9 cellular contexts compared by ENCODE assay signal in the genomic region with DNA sequence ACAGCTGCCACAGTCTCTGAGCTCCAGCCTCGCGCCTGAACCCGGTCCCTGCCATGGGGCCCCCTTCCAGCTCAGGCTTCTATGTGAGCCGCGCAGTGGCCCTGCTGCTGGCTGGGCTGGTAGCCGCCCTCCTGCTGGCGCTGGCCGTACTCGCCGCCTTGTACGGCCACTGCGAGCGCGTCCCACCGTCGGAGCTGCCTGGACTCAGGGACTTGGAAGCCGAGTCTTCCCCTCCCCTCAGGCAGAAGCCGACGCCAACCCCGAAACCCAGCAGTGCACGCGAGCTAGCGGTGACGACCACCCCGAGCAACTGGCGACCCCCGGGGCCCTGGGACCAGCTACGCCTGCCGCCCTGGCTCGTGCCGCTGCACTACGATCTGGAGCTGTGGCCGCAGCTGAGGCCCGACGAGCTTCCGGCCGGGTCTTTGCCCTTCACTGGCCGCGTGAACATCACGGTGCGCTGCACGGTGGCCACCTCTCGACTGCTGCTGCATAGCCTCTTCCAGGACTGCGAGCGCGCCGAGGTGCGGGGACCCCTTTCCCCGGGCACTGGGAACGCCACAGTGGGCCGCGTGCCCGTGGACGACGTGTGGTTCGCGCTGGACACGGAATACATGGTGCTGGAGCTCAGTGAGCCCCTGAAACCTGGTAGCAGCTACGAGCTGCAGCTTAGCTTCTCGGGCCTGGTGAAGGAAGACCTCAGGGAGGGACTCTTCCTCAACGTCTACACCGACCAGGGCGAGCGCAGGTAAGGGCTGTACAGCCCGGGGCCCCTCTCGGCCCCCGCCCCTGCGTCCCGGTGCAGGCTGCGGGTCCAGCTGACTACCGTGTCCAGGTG. TPM values are rescaled to one million over a fixed set of nuclear protein-coding genes. Genes with fewer than 3 reads are reported as not detected.
DNase-seq lines count a peak whose midpoint lies in the region; ATAC-seq lines count a peak whose summit lies in the region.
"Had no signal": no experiment of that assay in that cellular context is flagged by ENCODE, and none has a peak within 500 bp of the region (broad histone marks: within the 10 kb centered on the region; RNA-seq: fewer than 3 reads in every experiment).

No MANE protein-coding gene starts in this region.

- peak overlapping the region; percentile 95 for H3K4me2 ChIP-seq in skeletal muscle satellite cell (ENCODE audit: low read length)

- H3K27me3 Mint-ChIP-seq in activated T-helper 17 cell treated with anti-CD3 and anti-CD28 coated beads, Interleukin-2, amount 50 U/mL, for 72 hours: peaks cover 43% of the 10 kb centered on the region
- peaks cover 63% of the 10 kb centered on the region for H3K27me3 Mint-ChIP-seq in activated CD4-positive, alpha-beta T cell treated with anti-CD3 and anti-CD28 coated beads, Interleukin-2, amount 10 ng/mL, durations not matched to agents 24 days and 14 days

- no peaks in the 10 kb centered on the region for H3K9me3 ChIP-seq in skeletal muscle satellite cell (replicated peaks; ENCODE audit: low read length)

- peak overlapping the region; percentile 37 for H3K9ac ChIP-seq in skeletal muscle satellite cell (ENCODE audit: low read depth, low read length)

- H3K4me3 Mint-ChIP-seq in activated T-helper 17 cell treated with anti-CD3 and anti-CD28 coated beads, Interleukin-2, amount 50 U/mL, for 72 hours: no peak overlapping the region
- no peak overlapping the region for H3K4me3 Mint-ChIP-seq in activated CD4-positive, alpha-beta T cell treated with anti-CD3 and anti-CD28 coated beads, Interleukin-2, amount 10 ng/mL, durations not matched to agents 24 days and 14 days

- H3K4me3 ChIP-seq in skeletal muscle satellite cell (ENCODE audit: low read length): peak overlapping the region; percentile 72

- peak; percentile 58 for ATAC-seq in GM19397 (IDR thresholded peaks at IDR 0.05; ENCODE audit: unreplicated experiment)
- ATAC-seq in activated T-helper 17 cell treated with anti-CD3 and anti-CD28 coated beads, Interleukin-2, amount 50 U/mL, for 72 hours (replicated peaks): peak; percentile 29
- ATAC-seq in HG03280 (IDR thresholded peaks at IDR 0.05; ENCODE audit: unreplicated experiment): no peak

- H3K4me1 Mint-ChIP-seq in activated T-helper 17 cell treated with anti-CD3 and anti-CD28 coated beads, Interleukin-2, amount 50 U/mL, for 72 hours: no peaks in the 10 kb centered on the region
- H3K4me1 Mint-ChIP-seq in activated CD4-positive, alpha-beta T cell treated with anti-CD3 and anti-CD28 coated beads, Interleukin-2, amount 10 ng/mL, durations not matched to agents 24 days and 14 days: no peaks in the 10 kb centered on the region

- H3K27me3 ChIP-seq in skeletal muscle satellite cell (ENCODE audit: control insufficient read depth, insufficient read depth, low read length): peaks cover 34% of the 10 kb centered on the region

- H3K27ac Mint-ChIP-seq in activated T-helper 17 cell treated with anti-CD3 and anti-CD28 coated beads, Interleukin-2, amount 50 U/mL, for 72 hours: no peak overlapping the region
- H3K27ac Mint-ChIP-seq in activated CD4-positive, alpha-beta T cell treated with anti-CD3 and anti-CD28 coated beads, Interleukin-2, amount 10 ng/mL, durations not matched to agents 24 days and 14 days: no peak overlapping the region

- intact Hi-C loops in activated CD4-positive, alpha-beta T cell treated with anti-CD3 and anti-CD28 coated beads, Interleukin-2, amount 10 ng/mL, durations not matched to agents 24 days and 14 days (cut with micrococcal nuclease): loop anchor here (2.0 to 10.0 kb wide), 2 partner anchors 146 to 612 kb away; a partner anchor contains a TSS

- no peaks in the 10 kb centered on the region for H3K36me3 Mint-ChIP-seq in activated T-helper 17 cell treated with anti-CD3 and anti-CD28 coated beads, Interleukin-2, amount 50 U/mL, for 72 hours (ENCODE audit: low read depth)
- no peaks in the 10 kb centered on the region for H3K36me3 Mint-ChIP-seq in activated CD4-positive, alpha-beta T cell treated with anti-CD3 and anti-CD28 coated beads, Interleukin-2, amount 10 ng/mL, durations not matched to agents 24 days and 14 days (ENCODE audit: low read depth)

- H3K36me3 ChIP-seq in skeletal muscle satellite cell (ENCODE audit: insufficient read depth, low read length): no peaks in the 10 kb centered on the region

- H3K9me3 Mint-ChIP-seq in activated T-helper 17 cell treated with anti-CD3 and anti-CD28 coated beads, Interleukin-2, amount 50 U/mL, for 72 hours: no peaks in the 10 kb centered on the region
- no peaks in the 10 kb centered on the region for H3K9me3 Mint-ChIP-seq in activated CD4-positive, alpha-beta T cell treated with anti-CD3 and anti-CD28 coated beads, Interleukin-2, amount 10 ng/mL, durations not matched to agents 24 days and 14 days

- DNase-seq in hepatic stellate cell (ENCODE audit: low spot score): peak; percentile 32
- DNase-seq in SHP77 treated with DMSO at 0.1 percent for 48 hours (lab: John Stamatoyannopoulos, UW): no peak
- no peak for DNase-seq in OCI-M1 (lab: John Stamatoyannopoulos, UW)
- DNase-seq in activated CD4-positive, alpha-beta T cell treated with anti-CD3 and anti-CD28 coated beads, Interleukin-2, amount 10 ng/mL, durations not matched to agents 24 days and 14 days: no peak

- peaks cover 19% of the 10 kb centered on the region for H3K4me1 ChIP-seq in skeletal muscle satellite cell (ENCODE audit: control insufficient read depth, insufficient read depth, low read length)

RNA-seq across cellular contexts. Expression of a gene that starts 0.5 kb away (rescaled TPM):
- total RNA-seq in activated T-helper 17 cell treated with anti-CD3 and anti-CD28 coated beads, Interleukin-2, amount 50 U/mL, for 72 hours: 1 to 10 TPM in 1 of 2 donors, under 1 TPM in 1; 0.45 to 1.9 TPM
- total RNA-seq in skeletal muscle satellite cell (2012; rRNA removed): 0.25 and 0.66 TPM in 2 replicates
- total RNA-seq in activated CD4-positive, alpha-beta T cell treated with anti-CD3 and anti-CD28 coated beads, Interleukin-2, amount 10 ng/mL, durations not matched to agents 24 days and 14 days: not detected in 2 replicates
- total RNA-seq: H4 had no signal
